ENCODE assay signal across 1 cellular context in genomic region chr4:48341776-48342558, GRCh38.
A peak's percentile ranks its signal among the peaks of the same experiment; 100 is the strongest.
TF ChIP-seq lines count a peak whose summit lies in the region.

No MANE protein-coding gene starts in this region.

TF ChIP-seq in HepG2, 621 proteins besides CTCF, POLR2A, EP300 and RAD21 (continued from another document and continues in another):
- peak; percentile 59; the same call in 1 of the 2 replicates for TF ChIP-seq ZFP91 (CRISPR knock-in tag; IDR thresholded peaks at IDR 0.05; ENCODE audit: borderline replicate concordance)
- TF ChIP-seq ZNF652 (CRISPR knock-in tag; IDR thresholded peaks at IDR 0.05; ENCODE audit: borderline replicate concordance, low read depth): no peak
- TF ChIP-seq, protein P1, sequence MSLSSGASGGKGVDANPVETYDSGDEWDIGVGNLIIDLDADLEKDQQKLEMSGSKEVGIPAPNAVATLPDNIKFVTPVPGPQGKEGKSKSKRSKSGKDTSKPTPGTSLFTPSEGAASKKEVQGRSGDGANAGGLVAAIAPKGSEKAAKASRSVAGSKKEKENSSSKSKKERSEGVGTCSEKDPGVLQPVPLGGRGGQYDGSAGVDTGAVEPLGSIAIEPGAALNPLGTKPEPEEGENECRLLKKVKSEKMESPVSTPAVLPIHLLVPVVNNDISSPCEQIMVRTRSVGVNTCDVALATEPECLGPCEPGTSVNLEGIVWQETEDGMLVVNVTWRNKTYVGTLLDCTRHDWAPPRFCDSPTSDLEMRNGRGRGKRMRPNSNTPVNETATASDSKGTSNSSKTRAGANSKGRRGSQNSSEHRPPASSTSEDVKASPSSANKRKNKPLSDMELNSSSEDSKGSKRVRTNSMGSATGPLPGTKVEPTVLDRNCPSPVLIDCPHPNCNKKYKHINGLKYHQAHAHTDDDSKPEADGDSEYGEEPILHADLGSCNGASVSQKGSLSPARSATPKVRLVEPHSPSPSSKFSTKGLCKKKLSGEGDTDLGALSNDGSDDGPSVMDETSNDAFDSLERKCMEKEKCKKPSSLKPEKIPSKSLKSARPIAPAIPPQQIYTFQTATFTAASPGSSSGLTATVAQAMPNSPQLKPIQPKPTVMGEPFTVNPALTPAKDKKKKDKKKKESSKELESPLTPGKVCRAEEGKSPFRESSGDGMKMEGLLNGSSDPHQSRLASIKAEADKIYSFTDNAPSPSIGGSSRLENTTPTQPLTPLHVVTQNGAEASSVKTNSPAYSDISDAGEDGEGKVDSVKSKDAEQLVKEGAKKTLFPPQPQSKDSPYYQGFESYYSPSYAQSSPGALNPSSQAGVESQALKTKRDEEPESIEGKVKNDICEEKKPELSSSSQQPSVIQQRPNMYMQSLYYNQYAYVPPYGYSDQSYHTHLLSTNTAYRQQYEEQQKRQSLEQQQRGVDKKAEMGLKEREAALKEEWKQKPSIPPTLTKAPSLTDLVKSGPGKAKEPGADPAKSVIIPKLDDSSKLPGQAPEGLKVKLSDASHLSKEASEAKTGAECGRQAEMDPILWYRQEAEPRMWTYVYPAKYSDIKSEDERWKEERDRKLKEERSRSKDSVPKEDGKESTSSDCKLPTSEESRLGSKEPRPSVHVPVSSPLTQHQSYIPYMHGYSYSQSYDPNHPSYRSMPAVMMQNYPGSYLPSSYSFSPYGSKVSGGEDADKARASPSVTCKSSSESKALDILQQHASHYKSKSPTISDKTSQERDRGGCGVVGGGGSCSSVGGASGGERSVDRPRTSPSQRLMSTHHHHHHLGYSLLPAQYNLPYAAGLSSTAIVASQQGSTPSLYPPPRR (CRISPR knock-in tag; IDR thresholded peaks at IDR 0.05; ENCODE audit: borderline replicate concordance): no peak
- no peak for TF ChIP-seq NR1H2 (CRISPR knock-in tag; IDR thresholded peaks at IDR 0.05; ENCODE audit: borderline replicate concordance, low read depth)
- TF ChIP-seq, protein P2, sequence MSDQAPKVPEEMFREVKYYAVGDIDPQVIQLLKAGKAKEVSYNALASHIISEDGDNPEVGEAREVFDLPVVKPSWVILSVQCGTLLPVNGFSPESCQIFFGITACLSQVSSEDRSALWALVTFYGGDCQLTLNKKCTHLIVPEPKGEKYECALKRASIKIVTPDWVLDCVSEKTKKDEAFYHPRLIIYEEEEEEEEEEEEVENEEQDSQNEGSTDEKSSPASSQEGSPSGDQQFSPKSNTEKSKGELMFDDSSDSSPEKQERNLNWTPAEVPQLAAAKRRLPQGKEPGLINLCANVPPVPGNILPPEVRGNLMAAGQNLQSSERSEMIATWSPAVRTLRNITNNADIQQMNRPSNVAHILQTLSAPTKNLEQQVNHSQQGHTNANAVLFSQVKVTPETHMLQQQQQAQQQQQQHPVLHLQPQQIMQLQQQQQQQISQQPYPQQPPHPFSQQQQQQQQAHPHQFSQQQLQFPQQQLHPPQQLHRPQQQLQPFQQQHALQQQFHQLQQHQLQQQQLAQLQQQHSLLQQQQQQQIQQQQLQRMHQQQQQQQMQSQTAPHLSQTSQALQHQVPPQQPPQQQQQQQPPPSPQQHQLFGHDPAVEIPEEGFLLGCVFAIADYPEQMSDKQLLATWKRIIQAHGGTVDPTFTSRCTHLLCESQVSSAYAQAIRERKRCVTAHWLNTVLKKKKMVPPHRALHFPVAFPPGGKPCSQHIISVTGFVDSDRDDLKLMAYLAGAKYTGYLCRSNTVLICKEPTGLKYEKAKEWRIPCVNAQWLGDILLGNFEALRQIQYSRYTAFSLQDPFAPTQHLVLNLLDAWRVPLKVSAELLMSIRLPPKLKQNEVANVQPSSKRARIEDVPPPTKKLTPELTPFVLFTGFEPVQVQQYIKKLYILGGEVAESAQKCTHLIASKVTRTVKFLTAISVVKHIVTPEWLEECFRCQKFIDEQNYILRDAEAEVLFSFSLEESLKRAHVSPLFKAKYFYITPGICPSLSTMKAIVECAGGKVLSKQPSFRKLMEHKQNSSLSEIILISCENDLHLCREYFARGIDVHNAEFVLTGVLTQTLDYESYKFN (CRISPR knock-in tag; conservative IDR thresholded peaks at IDR 0.05): peak; percentile 29; the same call in 1 of the 2 replicates
- TF ChIP-seq TP53 (CRISPR knock-in tag; conservative IDR thresholded peaks at IDR 0.05): no peak
- TF ChIP-seq ZC3H13 (CRISPR knock-in tag; IDR thresholded peaks at IDR 0.05): no peak; the same call in 1 of the 2 replicates
- no peak for TF ChIP-seq ZNF83 (CRISPR knock-in tag; IDR thresholded peaks at IDR 0.05; ENCODE audit: borderline replicate concordance)
- peak; percentile 7 for TF ChIP-seq RBM39 (IDR thresholded peaks at IDR 0.05; ENCODE audit: low read depth, low read length, poor library complexity, severe bottlenecking)
- TF ChIP-seq ZNF407 (CRISPR knock-in tag; IDR thresholded peaks at IDR 0.05; ENCODE audit: not compliant biosample characterization): peak; percentile 90
- TF ChIP-seq LCORL (IDR thresholded peaks at IDR 0.05): no peak
- no peak for TF ChIP-seq LCORL (CRISPR knock-in tag; IDR thresholded peaks at IDR 0.05)
- TF ChIP-seq ZNF598 (CRISPR knock-in tag; IDR thresholded peaks at IDR 0.05; ENCODE audit: borderline replicate concordance): no peak
- TF ChIP-seq ZNF138 (CRISPR knock-in tag; IDR thresholded peaks at IDR 0.05; ENCODE audit: low read depth): no peak
- TF ChIP-seq ZNF292 (CRISPR knock-in tag; IDR thresholded peaks at IDR 0.05; ENCODE audit: borderline replicate concordance, low read depth): no peak
- TF ChIP-seq, protein P3, sequence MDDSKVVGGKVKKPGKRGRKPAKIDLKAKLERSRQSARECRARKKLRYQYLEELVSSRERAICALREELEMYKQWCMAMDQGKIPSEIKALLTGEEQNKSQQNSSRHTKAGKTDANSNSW (CRISPR knock-in tag; IDR thresholded peaks at IDR 0.05; ENCODE audit: borderline replicate concordance): no peak
- no peak for TF ChIP-seq FLYWCH1 (CRISPR knock-in tag; IDR thresholded peaks at IDR 0.05)
- TF ChIP-seq, protein P4, sequence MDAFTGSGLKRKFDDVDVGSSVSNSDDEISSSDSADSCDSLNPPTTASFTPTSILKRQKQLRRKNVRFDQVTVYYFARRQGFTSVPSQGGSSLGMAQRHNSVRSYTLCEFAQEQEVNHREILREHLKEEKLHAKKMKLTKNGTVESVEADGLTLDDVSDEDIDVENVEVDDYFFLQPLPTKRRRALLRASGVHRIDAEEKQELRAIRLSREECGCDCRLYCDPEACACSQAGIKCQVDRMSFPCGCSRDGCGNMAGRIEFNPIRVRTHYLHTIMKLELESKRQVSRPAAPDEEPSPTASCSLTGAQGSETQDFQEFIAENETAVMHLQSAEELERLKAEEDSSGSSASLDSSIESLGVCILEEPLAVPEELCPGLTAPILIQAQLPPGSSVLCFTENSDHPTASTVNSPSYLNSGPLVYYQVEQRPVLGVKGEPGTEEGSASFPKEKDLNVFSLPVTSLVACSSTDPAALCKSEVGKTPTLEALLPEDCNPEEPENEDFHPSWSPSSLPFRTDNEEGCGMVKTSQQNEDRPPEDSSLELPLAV (CRISPR knock-in tag; conservative IDR thresholded peaks at IDR 0.05; ENCODE audit: low read depth): no peak
- TF ChIP-seq ZMYM2 (CRISPR knock-in tag; IDR thresholded peaks at IDR 0.05): no peak
- TF ChIP-seq DMAP1 (CRISPR knock-in tag; IDR thresholded peaks at IDR 0.05): no peak
- TF ChIP-seq, protein P5, sequence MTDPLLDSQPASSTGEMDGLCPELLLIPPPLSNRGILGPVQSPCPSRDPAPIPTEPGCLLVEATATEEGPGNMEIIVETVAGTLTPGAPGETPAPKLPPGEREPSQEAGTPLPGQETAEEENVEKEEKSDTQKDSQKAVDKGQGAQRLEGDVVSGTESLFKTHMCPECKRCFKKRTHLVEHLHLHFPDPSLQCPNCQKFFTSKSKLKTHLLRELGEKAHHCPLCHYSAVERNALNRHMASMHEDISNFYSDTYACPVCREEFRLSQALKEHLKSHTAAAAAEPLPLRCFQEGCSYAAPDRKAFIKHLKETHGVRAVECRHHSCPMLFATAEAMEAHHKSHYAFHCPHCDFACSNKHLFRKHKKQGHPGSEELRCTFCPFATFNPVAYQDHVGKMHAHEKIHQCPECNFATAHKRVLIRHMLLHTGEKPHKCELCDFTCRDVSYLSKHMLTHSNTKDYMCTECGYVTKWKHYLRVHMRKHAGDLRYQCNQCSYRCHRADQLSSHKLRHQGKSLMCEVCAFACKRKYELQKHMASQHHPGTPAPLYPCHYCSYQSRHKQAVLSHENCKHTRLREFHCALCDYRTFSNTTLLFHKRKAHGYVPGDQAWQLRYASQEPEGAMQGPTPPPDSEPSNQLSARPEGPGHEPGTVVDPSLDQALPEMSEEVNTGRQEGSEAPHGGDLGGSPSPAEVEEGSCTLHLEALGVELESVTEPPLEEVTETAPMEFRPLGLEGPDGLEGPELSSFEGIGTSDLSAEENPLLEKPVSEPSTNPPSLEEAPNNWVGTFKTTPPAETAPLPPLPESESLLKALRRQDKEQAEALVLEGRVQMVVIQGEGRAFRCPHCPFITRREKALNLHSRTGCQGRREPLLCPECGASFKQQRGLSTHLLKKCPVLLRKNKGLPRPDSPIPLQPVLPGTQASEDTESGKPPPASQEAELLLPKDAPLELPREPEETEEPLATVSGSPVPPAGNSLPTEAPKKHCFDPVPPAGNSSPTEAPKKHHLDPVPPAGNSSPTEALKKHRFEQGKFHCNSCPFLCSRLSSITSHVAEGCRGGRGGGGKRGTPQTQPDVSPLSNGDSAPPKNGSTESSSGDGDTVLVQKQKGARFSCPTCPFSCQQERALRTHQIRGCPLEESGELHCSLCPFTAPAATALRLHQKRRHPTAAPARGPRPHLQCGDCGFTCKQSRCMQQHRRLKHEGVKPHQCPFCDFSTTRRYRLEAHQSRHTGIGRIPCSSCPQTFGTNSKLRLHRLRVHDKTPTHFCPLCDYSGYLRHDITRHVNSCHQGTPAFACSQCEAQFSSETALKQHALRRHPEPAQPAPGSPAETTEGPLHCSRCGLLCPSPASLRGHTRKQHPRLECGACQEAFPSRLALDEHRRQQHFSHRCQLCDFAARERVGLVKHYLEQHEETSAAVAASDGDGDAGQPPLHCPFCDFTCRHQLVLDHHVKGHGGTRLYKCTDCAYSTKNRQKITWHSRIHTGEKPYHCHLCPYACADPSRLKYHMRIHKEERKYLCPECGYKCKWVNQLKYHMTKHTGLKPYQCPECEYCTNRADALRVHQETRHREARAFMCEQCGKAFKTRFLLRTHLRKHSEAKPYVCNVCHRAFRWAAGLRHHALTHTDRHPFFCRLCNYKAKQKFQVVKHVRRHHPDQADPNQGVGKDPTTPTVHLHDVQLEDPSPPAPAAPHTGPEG (CRISPR knock-in tag; IDR thresholded peaks at IDR 0.05): no peak
- no peak for TF ChIP-seq ZNF451 (CRISPR knock-in tag; IDR thresholded peaks at IDR 0.05)
- no peak for TF ChIP-seq TRIM24 (CRISPR knock-in tag; IDR thresholded peaks at IDR 0.05)
- TF ChIP-seq SP5 (CRISPR knock-in tag; IDR thresholded peaks at IDR 0.05; ENCODE audit: borderline replicate concordance, low read depth): 0 out of 2 replicates have a peak, but pooled peaks have one; percentile 38
